Comparison of ENCODE assay signal across 10 cellular contexts in the genomic region with DNA sequence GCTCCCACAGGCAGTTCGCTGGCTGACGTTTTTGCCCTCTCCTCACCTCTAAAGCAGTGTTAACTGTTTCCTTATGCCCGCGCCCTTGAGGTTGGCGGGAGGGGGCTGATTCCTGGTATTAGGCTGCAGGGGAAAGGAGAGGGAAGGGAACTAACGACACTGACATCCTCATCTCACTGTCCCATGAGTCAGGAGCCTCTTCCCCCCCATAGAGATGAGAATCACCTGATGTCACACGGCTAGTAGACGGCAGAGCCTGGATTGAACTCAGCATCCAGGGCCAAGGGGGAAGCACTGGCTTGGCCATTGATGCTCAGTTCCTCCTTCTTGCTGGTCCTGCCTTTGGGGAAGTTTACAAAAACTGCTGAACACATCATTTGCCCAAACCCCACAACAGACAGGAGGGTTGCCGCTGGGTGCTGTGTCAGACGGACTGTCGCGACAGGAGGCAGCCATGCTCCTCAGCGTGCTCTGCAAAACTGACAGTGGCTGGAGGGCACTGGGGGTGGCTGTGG. TPM values are rescaled to one million over a fixed set of nuclear protein-coding genes. Genes with fewer than 3 reads are reported as not detected.
DNase-seq lines count a peak whose midpoint lies in the region; ATAC-seq, FAIRE-seq and TF ChIP-seq lines count a peak whose summit lies in the region.
"Had no signal": no experiment of that assay in that cellular context is flagged by ENCODE, and none has a peak within 500 bp of the region (broad histone marks: within the 10 kb centered on the region; RNA-seq: fewer than 3 reads in every experiment).

No MANE protein-coding gene starts in this region.

- H3K4me3 ChIP-seq in A549 (no peak overlapping the region), coronary artery (no peak overlapping the region), PC-9 (no peak overlapping the region)

- intact Hi-C loops in PC-9 (cut with micrococcal nuclease; ENCODE audit: unreplicated experiment) = no loop called here

- TF ChIP-seq EP300 in A549 (IDR thresholded peaks at IDR 0.05) = no peak

- CTCF ChIA-PET in A549 (lab: Yijun Ruan, JAX) (interaction anchor here (0.8 to 4.4 kb wide), 5 partner anchors 11 to 324 kb away, joined by 3 to 14 read pairs (median 3); no protein-coding TSS in a partner anchor), PC-9 (lab: Charles Lee) (no interaction called here)

- DNase-seq in A549 (ENCODE audit: low read depth in 1 of 2, low spot score in 1 of 2) = no peak
- peak; percentile 85 for DNase-seq in MV-4-11 (lab: John Stamatoyannopoulos, UW)
- no peak for DNase-seq in coronary artery (ENCODE audit: low spot score)
- peak; percentile 47 for DNase-seq in midbrain (lab: John Stamatoyannopoulos, UW)
- no peak for DNase-seq in NCI-H748 (lab: John Stamatoyannopoulos, UW; ENCODE audit: unreplicated experiment)
- DNase-seq in PC-9 = no peak
- DNase-seq in NCI-H226 = no peak
- DNase-seq: stimulated activated CD8-positive, alpha-beta memory T cell treated with anti-CD3 and anti-CD28 coated beads, Interleukin-4, amount 100 ng/mL, for 48 hours had no signal

- H3K4me2 ChIP-seq in A549 = no peak overlapping the region
- H3K4me2 ChIP-seq in PC-9 = no peak overlapping the region

- H3K79me2 ChIP-seq in PC-9 (ENCODE audit: low read depth) = no peaks in the 10 kb centered on the region

- H3K9me2 ChIP-seq in PC-9 (ENCODE audit: insufficient read depth) = no peaks in the 10 kb centered on the region

- no peak for FAIRE-seq in A549 (lab: Jason Lieb, UNC)
- FAIRE-seq: colon had no signal

- H3K4me1 ChIP-seq in A549 = no peaks in the 10 kb centered on the region
- H3K4me1 ChIP-seq in PC-9 (replicated peaks; ENCODE audit: insufficient read depth) = no peaks in the 10 kb centered on the region

- H4K20me1 ChIP-seq in PC-9 (ENCODE audit: insufficient read depth) = no peaks in the 10 kb centered on the region

- no peak overlapping the region for H2AFZ ChIP-seq in PC-9

- H3K27ac ChIP-seq in A549 = no peak overlapping the region
- peak overlapping the region; percentile 83 to 87 for H3K27ac ChIP-seq in coronary artery
- no peak overlapping the region for H3K27ac ChIP-seq in PC-9

- ATAC-seq in A549 (no peak), GM18511 (IDR thresholded peaks at IDR 0.05; ENCODE audit: unreplicated experiment) (no peak)

- H3K9me3 ChIP-seq in A549 (no peaks in the 10 kb centered on the region), PC-9 (ENCODE audit: insufficient read depth, low read depth) (no peaks in the 10 kb centered on the region)

- TF ChIP-seq CTCF in A549 (IDR thresholded peaks at IDR 0.05) (no peak), coronary artery (IDR thresholded peaks at IDR 0.05) (no peak), PC-9 (conservative IDR thresholded peaks at IDR 0.05) (no peak)

- H3K36me3 ChIP-seq in PC-9 (ENCODE audit: low read depth) = no peaks in the 10 kb centered on the region; the same call in 1 of the 2 replicates

- POLR2A ChIA-PET in A549 (lab: Yijun Ruan, JAX) (interaction anchor here (0.6 kb wide), 1 partner anchor 170 kb away, joined by 3 read pairs; no protein-coding TSS in a partner anchor), PC-9 (lab: Charles Lee; ENCODE audit: unreplicated experiment) (no interaction called here)

- WGBS in A549 (ENCODE audit: missing lambda C conversion rate) = 89% methylated on average over 13 of the region's 13 CpGs

- no peaks in the 10 kb centered on the region for H3F3A ChIP-seq in PC-9 (ENCODE audit: insufficient read depth, low read depth)

- no peak for TF ChIP-seq POLR2A in A549 (IDR thresholded peaks at IDR 0.05; ENCODE audit: low read length)

- no peak for TF ChIP-seq RAD21 in A549 (conservative IDR thresholded peaks at IDR 0.05 in 1 of 2, IDR thresholded peaks at IDR 0.05 in 1 of 2)

- H3K27me3 ChIP-seq in PC-9 (ENCODE audit: insufficient read depth, low read depth) = no peaks in the 10 kb centered on the region

- no TSS peak for BruUV-seq in PC-9 (replicated peaks; lab: Mats Ljungman, UMichigan)

TF ChIP-seq in A549, 52 proteins besides CTCF, POLR2A, EP300 and RAD21:
- peak; percentile 23 for TF ChIP-seq MAFK (IDR thresholded peaks at IDR 0.05; ENCODE audit: partially characterized antibody)
- no peak for TF ChIP-seq FOSL2 (IDR thresholded peaks at IDR 0.05)
- TF ChIP-seq FOSL2 (CRISPR knock-in tag; IDR thresholded peaks at IDR 0.05) = no peak

RNA-seq across cellular contexts. Expression of a gene that starts 38.5 kb away (rescaled TPM):
- 31.8 and 37.7 TPM in 2 replicates for polyA plus RNA-seq in A549 (2011; rRNA removed)
- 32.9 and 45.4 TPM in 2 replicates for polyA plus RNA-seq in A549 (2012; cell fraction: cytosol; rRNA removed)
- polyA plus RNA-seq in A549 (2012; cell fraction: nucleus; rRNA removed) = 39.0 and 45.7 TPM in 2 replicates
- 29.9 to 32.8 TPM (median 32.2 TPM) in 3 replicates for polyA plus RNA-seq in A549 (2017; fragmentation: RNase III; extraction: RNeasy Plus Mini Kit Qiagen cat#74134 plus additional on column Dnase treatment)
- 55.3 and 58.2 TPM in 2 replicates for polyA minus RNA-seq in A549 (2011; rRNA and poly(A)+ RNA removed)
- 87.9 and 96.7 TPM in 2 replicates for total RNA-seq in PC-9 (2021)

Comparison
In these comparisons a context has a peak if more than half of its experiments do, and no peak if none do; other contexts are left out.
1. DNase-seq: peak in MV-4-11 (single experiment) and midbrain (single experiment); none in A549 (0 of 2), coronary artery (single experiment), NCI-H748 (single experiment), PC-9 (0 of 2) and NCI-H226 (single experiment).
2. H3K27ac ChIP-seq: peak in coronary artery (2 of 2); none in A549 (0 of 2) and PC-9 (single experiment).